Comparison of ENCODE assay signal across 13 cellular contexts in genomic region chr14:28057286-28058011, GRCh38.
A peak's percentile ranks its signal among the peaks of the same experiment; 100 is the strongest.
DNase-seq lines count a peak whose midpoint lies in the region; ATAC-seq and TF ChIP-seq lines count a peak whose summit lies in the region.
"Had no signal": no experiment of that assay in that cellular context is flagged by ENCODE, and none has a peak within 500 bp of the region (broad histone marks: within the 10 kb centered on the region; RNA-seq: fewer than 3 reads in every experiment).

No MANE protein-coding gene starts in this region.

- H3K4me3 Mint-ChIP-seq in nephron progenitor cell: no peak overlapping the region
- H3K4me3 Mint-ChIP-seq: dendritic cell treated with granulocyte-macrophage colony-stimulating factor and Interleukin-4, amounts not matched to agents 40 ng/mL and 50 ng/mL, for 4 days had no signal

- H3K4me3 ChIP-seq in dorsolateral prefrontal cortex (peak overlapping the region in 57 of 59 donors; percentile 2 to 63 (median 39)), muscle layer of duodenum (ENCODE audit: low read depth in 1 of 2, low read length in 2 of 2) (peak overlapping the region; percentile 42 to 54), vagina (peak overlapping the region in 1 of 2 donors; percentile 10), spleen (peak overlapping the region in 3 of 8 donors; percentile 11 to 42 (median 24))
- H3K4me3 ChIP-seq: ovary had no signal

- intact Hi-C loops in dorsolateral prefrontal cortex (cut with DNase I): no loop called here
- intact Hi-C loops in vagina (cut with DNase I): no loop called here
- intact Hi-C loops in spleen (cut with DNase I; ENCODE audit: low total_unique reads): no loop called here

- 33 to 62% (median 43%) methylated on average over 3 of the region's 3 CpGs for WGBS in spleen, 5 donors

- no peaks in the 10 kb centered on the region for H3K9me3 Mint-ChIP-seq in nephron progenitor cell

- H3K27ac Mint-ChIP-seq in nephron progenitor cell: no peak overlapping the region
- H3K27ac Mint-ChIP-seq: dendritic cell treated with granulocyte-macrophage colony-stimulating factor and Interleukin-4, amounts not matched to agents 40 ng/mL and 50 ng/mL, for 4 days had no signal

- H3K4me1 ChIP-seq in muscle layer of duodenum (ENCODE audit: control insufficient read depth in 1 of 2, insufficient read depth in 2 of 2, low read length in 2 of 2) (no peaks in the 10 kb centered on the region), vagina (no peaks in the 10 kb centered on the region), spleen (no peaks in the 10 kb centered on the region)

- H3K36me3 Mint-ChIP-seq in nephron progenitor cell (ENCODE audit: low read depth): no peaks in the 10 kb centered on the region

- peaks cover 8% of the 10 kb centered on the region for H3K4me1 Mint-ChIP-seq in nephron progenitor cell

- H3K27ac ChIP-seq in dorsolateral prefrontal cortex (peak overlapping the region in 1 of 59 donors; percentile 32), muscle layer of duodenum (ENCODE audit: low read length) (no peak overlapping the region), vagina (no peak overlapping the region), spleen (peak overlapping the region in 3 of 8 donors; percentile 9 to 37 (median 9))
- H3K27ac ChIP-seq: ovary, VCaP had no signal

- no peak for ATAC-seq in GM18517 (IDR thresholded peaks at IDR 0.05; ENCODE audit: unreplicated experiment)

- TF ChIP-seq CTCF in dorsolateral prefrontal cortex (IDR thresholded peaks at IDR 0.05 in 54 of 56, conservative IDR thresholded peaks at IDR 0.05 in 2 of 56; ENCODE audit: low read depth in 1 of 56, partially characterized antibody in 56 of 56) (no peak), vagina (IDR thresholded peaks at IDR 0.05) (no peak), spleen (IDR thresholded peaks at IDR 0.05 in 8 of 11, conservative IDR thresholded peaks at IDR 0.05 in 3 of 11) (no peak), nephron progenitor cell (IDR thresholded peaks at IDR 0.05) (no peak)

- H3K27me3 Mint-ChIP-seq in nephron progenitor cell (ENCODE audit: low read depth, poor library complexity): no peaks in the 10 kb centered on the region
- H3K27me3 Mint-ChIP-seq: dendritic cell treated with granulocyte-macrophage colony-stimulating factor and Interleukin-4, amounts not matched to agents 40 ng/mL and 50 ng/mL, for 4 days had no signal

- H3K27me3 ChIP-seq in dorsolateral prefrontal cortex: no peaks in the 10 kb centered on the region
- no peaks in the 10 kb centered on the region for H3K27me3 ChIP-seq in muscle layer of duodenum (ENCODE audit: low read depth, low read length)
- H3K27me3 ChIP-seq in vagina: no peaks in the 10 kb centered on the region
- H3K27me3 ChIP-seq in spleen (replicated peaks in 1 of 7): no peaks in the 10 kb centered on the region
- H3K27me3 ChIP-seq: ovary had no signal

- no peak for TF ChIP-seq POLR2A in vagina (IDR thresholded peaks at IDR 0.05)
- TF ChIP-seq POLR2A in spleen (IDR thresholded peaks at IDR 0.05): no peak

- no peaks in the 10 kb centered on the region for H3K36me3 ChIP-seq in muscle layer of duodenum (ENCODE audit: control insufficient read depth in 1 of 2, insufficient read depth in 2 of 2, low read length in 2 of 2)
- no peaks in the 10 kb centered on the region for H3K36me3 ChIP-seq in vagina
- no peaks in the 10 kb centered on the region for H3K36me3 ChIP-seq in spleen
- H3K36me3 ChIP-seq: ovary had no signal

- DNase-seq in Daoy (ENCODE audit: low read depth) (peak; percentile 19), NCI-H774 (lab: John Stamatoyannopoulos, UW) (peak; percentile 36), dorsolateral prefrontal cortex (no peak), vagina (ENCODE audit: extremely low spot score in 2 of 2) (no peak), spleen (no peak), nephron progenitor cell (no peak)
- DNase-seq: activated gamma-delta T cell, EL, ovary had no signal

- H3K9me3 ChIP-seq in muscle layer of duodenum (ENCODE audit: control insufficient read depth in 1 of 2, low read length in 2 of 2): peaks cover 0 to 5% of the 10 kb centered on the region in 2 donors
- H3K9me3 ChIP-seq in vagina: no peaks in the 10 kb centered on the region
- peaks cover 0 to 7% (median 0%) of the 10 kb centered on the region in 8 donors for H3K9me3 ChIP-seq in spleen
- H3K9me3 ChIP-seq: ovary had no signal

Comparison
In these comparisons a context has a peak if more than half of its experiments do, and no peak if none do; other contexts are left out.
1. DNase-seq: peak in Daoy (single experiment) and NCI-H774 (single experiment); none in dorsolateral prefrontal cortex (0 of 10), vagina (0 of 2), spleen (single experiment) and nephron progenitor cell (single experiment).